In genomic region chr12:27861428-27862167, GRCh38 we compare ENCODE assay signal across 12 cellular contexts.
DNase-seq lines count a peak whose midpoint lies in the region; ATAC-seq and TF ChIP-seq lines count a peak whose summit lies in the region.
"Had no signal": no experiment of that assay in that cellular context is flagged by ENCODE, and none has a peak within 500 bp of the region (broad histone marks: within the 10 kb centered on the region; RNA-seq: fewer than 3 reads in every experiment).

No MANE protein-coding gene starts in this region.

- H3K4me1 ChIP-seq in transverse colon: peaks cover 0 to 4% (median 0%) of the 10 kb centered on the region in 4 donors
- H3K4me1 ChIP-seq: parathyroid adenoma had no signal

- H3K4me3 ChIP-seq in cardiac fibroblast (replicated peaks in 1 of 2; ENCODE audit: low read depth in 2 of 2, low read length in 2 of 2): no peak overlapping the region
- no peak overlapping the region for H3K4me3 ChIP-seq in transverse colon
- H3K4me3 ChIP-seq: thoracic aorta had no signal

- 63 to 76% methylated on average over 8 of the region's 8 CpGs for WGBS in transverse colon (ENCODE audit: low coverage in 1 of 2), 2 donors

- H3K4me3 Mint-ChIP-seq in activated CD8-positive, alpha-beta T cell treated with anti-CD3 and anti-CD28 coated beads for 36 hours: no peak overlapping the region
- no peak overlapping the region for H3K4me3 Mint-ChIP-seq in activated CD8-positive, alpha-beta T cell treated with anti-CD3 and anti-CD28 coated beads, Interleukin-2, amount 10 ng/mL, durations not matched to agents 7 days and 5 days
- no peak overlapping the region for H3K4me3 Mint-ChIP-seq in T-cell

- H3K4me1 Mint-ChIP-seq in activated CD8-positive, alpha-beta T cell treated with anti-CD3 and anti-CD28 coated beads for 36 hours (ENCODE audit: low read depth): peaks cover 4% of the 10 kb centered on the region
- no peaks in the 10 kb centered on the region for H3K4me1 Mint-ChIP-seq in activated CD8-positive, alpha-beta T cell treated with anti-CD3 and anti-CD28 coated beads, Interleukin-2, amount 10 ng/mL, durations not matched to agents 7 days and 5 days (ENCODE audit: low read depth)
- H3K4me1 Mint-ChIP-seq in T-cell: peaks cover 0 to 19% (median 0%) of the 10 kb centered on the region in 3 donors

- peak overlapping the region in 3 of 4 donors; percentile 8 to 27 (median 20) for H3K27ac ChIP-seq in transverse colon
- H3K27ac ChIP-seq: epithelial cell of prostate, parathyroid adenoma, thoracic aorta had no signal

- no peaks in the 10 kb centered on the region for H3K9me3 ChIP-seq in transverse colon
- H3K9me3 ChIP-seq: thoracic aorta had no signal

- H3K27me3 Mint-ChIP-seq in activated CD8-positive, alpha-beta T cell treated with anti-CD3 and anti-CD28 coated beads for 36 hours: peaks cover 12% of the 10 kb centered on the region
- H3K27me3 Mint-ChIP-seq in activated CD8-positive, alpha-beta T cell treated with anti-CD3 and anti-CD28 coated beads, Interleukin-2, amount 10 ng/mL, durations not matched to agents 7 days and 5 days (ENCODE audit: low read depth): no peaks in the 10 kb centered on the region
- H3K27me3 Mint-ChIP-seq in T-cell: peaks cover 2 to 19% of the 10 kb centered on the region in 2 donors

- H3K36me3 Mint-ChIP-seq in activated CD8-positive, alpha-beta T cell treated with anti-CD3 and anti-CD28 coated beads for 36 hours (ENCODE audit: low read depth): no peaks in the 10 kb centered on the region
- H3K36me3 Mint-ChIP-seq in activated CD8-positive, alpha-beta T cell treated with anti-CD3 and anti-CD28 coated beads, Interleukin-2, amount 10 ng/mL, durations not matched to agents 7 days and 5 days (ENCODE audit: low read depth): no peaks in the 10 kb centered on the region
- H3K36me3 Mint-ChIP-seq in T-cell: no peaks in the 10 kb centered on the region

- no peak for TF ChIP-seq EP300 in transverse colon (IDR thresholded peaks at IDR 0.05; ENCODE audit: low read depth)

- in situ Hi-C loops in transverse colon (cut with MboI; ENCODE audit: low pct_ligation_motif_present in 1 of 4, low pct_unique_long_range_greater_than_20kb in 1 of 4, low sequenced_read_pairs in 3 of 4): no loop called here

- POLR2A ChIA-PET in activated CD8-positive, alpha-beta T cell treated with anti-CD3 and anti-CD28 coated beads for 36 hours (lab: Charles Lee): no interaction called here
- POLR2A ChIA-PET in activated CD8-positive, alpha-beta T cell treated with anti-CD3 and anti-CD28 coated beads, Interleukin-2, amount 10 ng/mL, durations not matched to agents 7 days and 5 days (lab: Charles Lee): no interaction called here
- POLR2A ChIA-PET in T-cell (lab: Charles Lee): no interaction called here

- DNase-seq in activated CD8-positive, alpha-beta T cell treated with anti-CD3 and anti-CD28 coated beads for 36 hours: peak; percentile 8
- no peak for DNase-seq in activated CD8-positive, alpha-beta T cell treated with anti-CD3 and anti-CD28 coated beads, Interleukin-2, amount 10 ng/mL, durations not matched to agents 7 days and 5 days
- peak; percentile 23 to 60 for DNase-seq in cardiac fibroblast (ENCODE audit: low read depth in 2 of 2)
- DNase-seq in transverse colon: peak; percentile 57
- DNase-seq in NCI-H2171 treated with DMSO at 0.1 percent for 48 hours (lab: John Stamatoyannopoulos, UW): no peak
- no peak for DNase-seq in T-cell
- DNase-seq: activated CD8-positive, alpha-beta memory T cell treated with anti-CD3 and anti-CD28 coated beads, Interleukin-2, amount 50 U/mL, for 4 hours had no signal

- no peak overlapping the region for H3K27ac Mint-ChIP-seq in activated CD8-positive, alpha-beta T cell treated with anti-CD3 and anti-CD28 coated beads for 36 hours
- H3K27ac Mint-ChIP-seq in activated CD8-positive, alpha-beta T cell treated with anti-CD3 and anti-CD28 coated beads, Interleukin-2, amount 10 ng/mL, durations not matched to agents 7 days and 5 days: no peak overlapping the region
- H3K27ac Mint-ChIP-seq in T-cell: no peak overlapping the region

- H3K27me3 ChIP-seq in transverse colon: no peaks in the 10 kb centered on the region

- CTCF ChIA-PET in activated CD8-positive, alpha-beta T cell treated with anti-CD3 and anti-CD28 coated beads for 36 hours (lab: Charles Lee): interaction anchor here (0.8 to 1.0 kb wide), 3 partner anchors 11 to 40 kb away, joined by 3 read pairs; no protein-coding TSS in a partner anchor
- CTCF ChIA-PET in activated CD8-positive, alpha-beta T cell treated with anti-CD3 and anti-CD28 coated beads, Interleukin-2, amount 10 ng/mL, durations not matched to agents 7 days and 5 days (lab: Charles Lee): interaction anchor here (1.1 kb wide), 1 partner anchor 11 kb away, joined by 3 read pairs; no protein-coding TSS in a partner anchor
- CTCF ChIA-PET in T-cell (lab: Charles Lee): interaction anchor here in 1 of 2 donors (0.6 kb wide), 1 partner anchor 1574 kb away, joined by 3 read pairs; no protein-coding TSS in a partner anchor

- no peaks in the 10 kb centered on the region for H3K36me3 ChIP-seq in transverse colon
- H3K36me3 ChIP-seq: thoracic aorta had no signal

- no peaks in the 10 kb centered on the region for H3K9me3 Mint-ChIP-seq in activated CD8-positive, alpha-beta T cell treated with anti-CD3 and anti-CD28 coated beads for 36 hours
- no peaks in the 10 kb centered on the region for H3K9me3 Mint-ChIP-seq in activated CD8-positive, alpha-beta T cell treated with anti-CD3 and anti-CD28 coated beads, Interleukin-2, amount 10 ng/mL, durations not matched to agents 7 days and 5 days (ENCODE audit: insufficient read depth)
- no peaks in the 10 kb centered on the region for H3K9me3 Mint-ChIP-seq in T-cell

- no peak for TF ChIP-seq POLR2A in transverse colon (IDR thresholded peaks at IDR 0.05)

- TF ChIP-seq CTCF in activated CD8-positive, alpha-beta T cell treated with anti-CD3 and anti-CD28 coated beads for 36 hours (IDR thresholded peaks at IDR 0.05): no peak
- no peak for TF ChIP-seq CTCF in cardiac fibroblast (IDR thresholded peaks at IDR 0.05; ENCODE audit: low read depth, low read length)
- no peak for TF ChIP-seq CTCF in transverse colon (IDR thresholded peaks at IDR 0.05)

- no peak for ATAC-seq in activated CD8-positive, alpha-beta T cell treated with anti-CD3 and anti-CD28 coated beads for 36 hours
- no peak for ATAC-seq in activated CD8-positive, alpha-beta T cell treated with anti-CD3 and anti-CD28 coated beads, Interleukin-2, amount 10 ng/mL, durations not matched to agents 7 days and 5 days
- peak; percentile 93 for ATAC-seq in HG03064 (IDR thresholded peaks at IDR 0.05; ENCODE audit: low read depth, unreplicated experiment)
- no peak for ATAC-seq in GM21381 (IDR thresholded peaks at IDR 0.05; ENCODE audit: unreplicated experiment)
- ATAC-seq in T-cell (replicated peaks in 1 of 4): no peak

- intact Hi-C loops in activated CD8-positive, alpha-beta T cell treated with anti-CD3 and anti-CD28 coated beads for 36 hours (cut with micrococcal nuclease): no loop called here
- intact Hi-C loops in transverse colon (cut with DNase I; ENCODE audit: low total_unique reads): no loop called here

Comparison
In these comparisons a context has a peak if more than half of its experiments do, and no peak if none do; other contexts are left out.
1. DNase-seq: peak in activated CD8-positive, alpha-beta T cell treated with anti-CD3 and anti-CD28 coated beads for 36 hours (single experiment), cardiac fibroblast (2 of 2) and transverse colon (single experiment); none in activated CD8-positive, alpha-beta T cell treated with anti-CD3 and anti-CD28 coated beads, Interleukin-2, amount 10 ng/mL, durations not matched to agents 7 days and 5 days (single experiment), NCI-H2171 treated with DMSO at 0.1 percent for 48 hours (single experiment) and T-cell (0 of 34).